In the genomic region with DNA sequence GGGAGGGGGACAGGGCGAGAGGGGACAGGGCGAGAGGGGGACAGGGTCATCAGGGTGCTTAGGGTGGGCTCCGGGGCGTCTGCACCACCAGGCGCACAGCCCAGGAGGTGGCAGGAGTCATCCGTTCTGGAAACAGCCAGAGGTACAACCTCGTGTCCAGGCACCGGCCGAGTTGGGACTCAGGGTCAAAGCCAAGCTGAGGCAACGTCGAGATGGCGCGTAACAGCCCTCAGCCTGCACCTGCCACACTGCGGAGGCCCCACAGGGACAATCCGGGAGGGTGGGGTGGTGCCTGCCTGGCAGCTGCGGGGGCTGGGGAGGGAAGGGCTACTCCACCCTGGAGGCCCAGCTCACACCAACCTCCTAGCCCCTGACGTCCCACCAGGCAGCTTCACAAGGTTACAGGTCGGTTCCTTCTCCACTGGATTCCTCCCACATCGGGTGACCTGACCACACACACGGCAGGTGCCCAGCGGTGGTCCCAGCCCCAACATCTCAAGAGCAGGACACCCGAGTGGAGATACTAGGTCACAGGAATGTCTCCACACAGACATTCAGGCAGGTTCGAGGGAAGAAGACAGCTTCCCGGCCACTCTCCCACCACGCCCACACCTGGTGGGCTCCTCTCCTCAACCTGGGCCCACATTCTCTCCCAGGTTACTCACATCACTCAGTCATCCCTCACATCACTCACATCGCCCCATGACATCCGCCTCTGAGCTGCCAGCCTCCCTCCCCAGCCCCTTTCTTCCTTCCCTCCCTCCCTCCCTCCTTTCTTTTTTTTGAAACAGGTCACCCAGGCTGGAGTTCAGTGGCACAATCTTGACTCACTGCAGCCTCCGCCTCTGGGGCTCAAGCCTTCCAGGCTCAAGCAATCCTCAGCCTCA, we compare ENCODE assay signal across 19 cellular contexts. TPM values are rescaled to one million over a fixed set of nuclear protein-coding genes. Genes with fewer than 3 reads are reported as not detected.
A peak's percentile ranks its signal among the peaks of the same experiment; 100 is the strongest.
DNase-seq lines count a peak whose midpoint lies in the region; ATAC-seq and TF ChIP-seq lines count a peak whose summit lies in the region.
"Had no signal": no experiment of that assay in that cellular context is flagged by ENCODE, and none has a peak within 500 bp of the region (broad histone marks: within the 10 kb centered on the region; RNA-seq: fewer than 3 reads in every experiment).

No MANE protein-coding gene starts in this region.

- intact Hi-C loops in Right ventricle myocardium superior (cut with DNase I) (no loop called here), left ventricle myocardium superior (cut with micrococcal nuclease) (no loop called here), mucosa of descending colon (cut with DNase I, micrococcal nuclease) (no loop called here), thyroid gland (cut with DNase I) (loop anchor here (10.0 kb wide), 1 partner anchor 79 kb away; no protein-coding TSS in a partner anchor)

- H3K27ac Mint-ChIP-seq in endodermal cell = peak overlapping the region; percentile 44
- H3K27ac Mint-ChIP-seq: activated CD4-positive, alpha-beta memory T cell treated with anti-CD3 and anti-CD28 coated beads, Interleukin-2, amount 10 ng/mL, durations not matched to agents 7 days and 5 days had no signal

- H3K9ac ChIP-seq in endodermal cell (ENCODE audit: extremely low read depth, low read length, poor library complexity, severe bottlenecking) = no peak overlapping the region

- ATAC-seq in Right ventricle myocardium superior (ENCODE audit: poor library complexity) (no peak), left ventricle myocardium superior (no peak), mucosa of descending colon (peak; percentile 35), GM19324 (IDR thresholded peaks at IDR 0.05; ENCODE audit: low FRiP score, unreplicated experiment) (no peak)
- ATAC-seq: gastroesophageal sphincter had no signal

- H3K27me3 ChIP-seq in endodermal cell (ENCODE audit: control insufficient read depth, insufficient read depth, low read length, poor library complexity, severe bottlenecking) (peaks cover 23% of the 10 kb centered on the region), thyroid gland (no peaks in the 10 kb centered on the region)
- H3K27me3 ChIP-seq: MG63, testis had no signal

- no peaks in the 10 kb centered on the region for H3K27me3 Mint-ChIP-seq in endodermal cell (ENCODE audit: insufficient read depth)
- H3K27me3 Mint-ChIP-seq: activated CD4-positive, alpha-beta memory T cell treated with anti-CD3 and anti-CD28 coated beads, Interleukin-2, amount 10 ng/mL, durations not matched to agents 7 days and 5 days had no signal

- no peaks in the 10 kb centered on the region for H3K36me3 ChIP-seq in endodermal cell (ENCODE audit: control insufficient read depth, insufficient read depth, low read length)
- H3K36me3 ChIP-seq in mucosa of descending colon (ENCODE audit: low read depth) = no peaks in the 10 kb centered on the region
- no peaks in the 10 kb centered on the region for H3K36me3 ChIP-seq in thyroid gland
- H3K36me3 ChIP-seq: gastroesophageal sphincter, MG63 had no signal

- in situ Hi-C loops in KBM-7 (cut with MboI; ENCODE audit: low pct_unique_long_range_greater_than_20kb, low sequenced_read_pairs) = no loop called here

- peak; percentile 40 for DNase-seq in Right ventricle myocardium superior
- no peak for DNase-seq in left ventricle myocardium superior
- DNase-seq in endodermal cell = peak; percentile 79
- DNase-seq in mucosa of descending colon = peak; percentile 35 to 72 (median 63)
- peak; percentile 23 to 60 for DNase-seq in thyroid gland
- DNase-seq in stimulated activated CD4-positive, alpha-beta T cell treated with anti-CD3 and anti-CD28 coated beads, Interleukin-12 subunit alpha, Interleukin-12 subunit beta, amount 100 ng/mL, for 4 hours = no peak
- DNase-seq in KBM-7 = no peak
- DNase-seq: 8988T; activated CD4-positive, alpha-beta memory T cell treated with anti-CD3 and anti-CD28 coated beads, Interleukin-2, amount 10 ng/mL, durations not matched to agents 7 days and 5 days; CD4-positive, CD25-positive, alpha-beta regulatory T cell; DMS79 treated with DMSO at 0.1 percent for 48 hours; MG63; NCI-H2081 treated with DMSO at 0.1 percent for 48 hours; NCI-H69; SW 1271; testis had no signal

- TF ChIP-seq CTCF in endodermal cell (conservative IDR thresholded peaks at IDR 0.05) (no peak), mucosa of descending colon (IDR thresholded peaks at IDR 0.05) (no peak), thyroid gland (IDR thresholded peaks at IDR 0.05) (peak in 1 of 6 experiments; percentile 24)

- TF ChIP-seq POLR2A in thyroid gland (IDR thresholded peaks at IDR 0.05) = no peak

- no peaks in the 10 kb centered on the region for H3K9me3 Mint-ChIP-seq in endodermal cell
- H3K9me3 Mint-ChIP-seq: activated CD4-positive, alpha-beta memory T cell treated with anti-CD3 and anti-CD28 coated beads, Interleukin-2, amount 10 ng/mL, durations not matched to agents 7 days and 5 days; CD4-positive, CD25-positive, alpha-beta regulatory T cell had no signal

- H3K4me3 ChIP-seq in endodermal cell (ENCODE audit: low read length) (no peak overlapping the region), mucosa of descending colon (no peak overlapping the region), thyroid gland (replicated peaks in 1 of 3) (no peak overlapping the region)
- H3K4me3 ChIP-seq: gastroesophageal sphincter, MG63, PC-9, testis had no signal

- H3K27ac ChIP-seq in endodermal cell (ENCODE audit: low read depth, low read length) (no peak overlapping the region), thyroid gland (no peak overlapping the region)
- H3K27ac ChIP-seq: gastroesophageal sphincter, PC-9, testis had no signal

- H3K4me1 ChIP-seq in endodermal cell (ENCODE audit: control insufficient read depth, insufficient read depth, low read length) (no peaks in the 10 kb centered on the region), mucosa of descending colon (ENCODE audit: low read depth) (peaks cover 9% of the 10 kb centered on the region), thyroid gland (no peaks in the 10 kb centered on the region)

- 59 to 65% methylated on average over 13 to 26 of the region's 28 CpGs for WGBS in endodermal cell (ENCODE audit: insufficient coverage in 1 of 2, insufficient read length in 1 of 2), 2 experiments
- WGBS in thyroid gland, 2 donors = 73 to 77% methylated on average over 21 to 23 of the region's 28 CpGs

- no peak overlapping the region for H3K4me3 Mint-ChIP-seq in endodermal cell
- H3K4me3 Mint-ChIP-seq: activated CD4-positive, alpha-beta memory T cell treated with anti-CD3 and anti-CD28 coated beads, Interleukin-2, amount 10 ng/mL, durations not matched to agents 7 days and 5 days; CD4-positive, CD25-positive, alpha-beta regulatory T cell had no signal

- peaks cover 7% of the 10 kb centered on the region for H3K4me1 Mint-ChIP-seq in endodermal cell
- H3K4me1 Mint-ChIP-seq: activated CD4-positive, alpha-beta memory T cell treated with anti-CD3 and anti-CD28 coated beads, Interleukin-2, amount 10 ng/mL, durations not matched to agents 7 days and 5 days; CD4-positive, CD25-positive, alpha-beta regulatory T cell had no signal

- H3K36me3 Mint-ChIP-seq in endodermal cell (ENCODE audit: low read depth) = no peaks in the 10 kb centered on the region
- H3K36me3 Mint-ChIP-seq: CD4-positive, CD25-positive, alpha-beta regulatory T cell had no signal

- no peaks in the 10 kb centered on the region for H3K9me3 ChIP-seq in endodermal cell (ENCODE audit: control insufficient read depth, low read length)
- no peaks in the 10 kb centered on the region for H3K9me3 ChIP-seq in mucosa of descending colon
- no peaks in the 10 kb centered on the region for H3K9me3 ChIP-seq in thyroid gland
- H3K9me3 ChIP-seq: gastroesophageal sphincter, MG63, testis had no signal

RNA-seq across cellular contexts. Expression of a gene that starts 47.3 kb away (rescaled TPM):
- total RNA-seq in Right ventricle myocardium superior (4.6 TPM), left ventricle myocardium superior (3.8 TPM), endodermal cell (10 to 100 TPM; 14.7 to 16.9 TPM), mucosa of descending colon (10 to 100 TPM; 24.0 to 44.1 (median 36.7) TPM), thyroid gland (10 to 100 TPM; 19.1 to 47.7 (median 42.5) TPM)
- polyA plus RNA-seq in endodermal cell (2013, experiment 1 of 2) = 4.1 TPM
- polyA plus RNA-seq in endodermal cell (2013, experiment 2 of 2) = 4.6 TPM

Comparison
In these comparisons a context has a peak if more than half of its experiments do, and no peak if none do; other contexts are left out.
1. DNase-seq: peak in Right ventricle myocardium superior (single experiment), endodermal cell (single experiment), mucosa of descending colon (3 of 3) and thyroid gland (2 of 2); none in left ventricle myocardium superior (single experiment), stimulated activated CD4-positive, alpha-beta T cell treated with anti-CD3 and anti-CD28 coated beads, Interleukin-12 subunit alpha, Interleukin-12 subunit beta, amount 100 ng/mL, for 4 hours (single experiment) and KBM-7 (single experiment).